ENCODE assay signal across 8 cellular contexts in the genomic region with DNA sequence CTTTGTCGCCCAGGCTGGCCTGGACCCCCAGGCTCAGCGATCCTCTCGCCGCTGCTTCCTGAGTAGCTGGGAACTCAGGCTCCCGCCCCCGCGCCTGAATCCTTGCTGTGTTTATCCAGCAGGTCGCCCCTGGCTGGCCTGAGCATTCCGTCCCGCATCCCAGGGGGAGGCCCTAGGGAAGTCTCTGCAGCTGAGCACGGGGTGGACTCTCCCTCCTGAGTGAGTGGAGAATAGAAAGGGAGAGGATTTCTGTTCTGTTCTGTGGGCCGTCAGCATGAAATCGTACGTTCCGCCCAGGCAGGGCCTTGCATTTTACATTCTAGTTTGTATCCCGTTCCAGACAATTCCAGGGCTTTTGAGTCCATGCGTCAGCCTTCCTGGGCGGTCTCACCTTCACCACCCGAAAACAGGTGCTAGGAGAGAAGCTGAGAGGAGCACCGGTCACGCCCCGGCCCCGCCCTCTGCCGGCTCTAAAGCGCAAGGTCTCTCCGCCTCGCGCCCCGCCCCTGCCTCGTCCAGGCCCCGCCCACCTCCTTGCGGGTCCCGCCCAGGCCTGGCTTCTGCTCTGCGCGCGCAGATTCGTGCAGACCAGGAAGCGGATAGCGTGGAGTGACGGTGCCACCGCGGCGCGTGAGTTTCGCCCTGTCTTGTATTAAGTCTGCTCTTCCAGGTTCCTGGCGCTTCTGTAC. TPM values are rescaled to one million over a fixed set of nuclear protein-coding genes. Genes with fewer than 3 reads are reported as not detected.
A peak's percentile ranks its signal among the peaks of the same experiment; 100 is the strongest.
DNase-seq lines count a peak whose midpoint lies in the region; ATAC-seq and TF ChIP-seq lines count a peak whose summit lies in the region.

A gene (plus strand): TSS at position 586 of the 689 bp plus-strand sequence. CDS start 15,285 bp downstream, outside the sequence.

- H3K36me3 ChIP-seq in BE2C: no peaks in the 10 kb centered on the region

- H3K4me3 ChIP-seq in BE2C (ENCODE audit: low read depth, low read length): peak within 1 kb of the TSS; percentile 81
- H3K4me3 ChIP-seq in choroid plexus epithelial cell (ENCODE audit: low read depth, low read length): peak within 1 kb of the TSS; percentile 81

- H3K9me3 ChIP-seq in BE2C: no peaks in the 10 kb centered on the region

- peak; percentile 25; the same call in 1 of the 2 replicates for TF ChIP-seq CTCF in BE2C (IDR thresholded peaks at IDR 0.05; ENCODE audit: low read depth, low read length)
- peak; percentile 54 for TF ChIP-seq CTCF in choroid plexus epithelial cell (conservative IDR thresholded peaks at IDR 0.05; ENCODE audit: low read depth, low read length)

- DNase-seq in BE2C (peak; percentile 96), NCI-H446 treated with DMSO at 0.1 percent for 48 hours (lab: John Stamatoyannopoulos, UW) (peak; percentile 58), choroid plexus epithelial cell (ENCODE audit: low read depth) (peak; percentile 92), kidney tubule cell (ENCODE audit: low spot score) (peak; percentile 97)
- DNase-seq in activated CD4-positive, alpha-beta T cell treated with anti-CD3 and anti-CD28 coated beads for 24 hours (ENCODE audit: low read depth in 2 of 2): peak; percentile 95 to 98
- peak; percentile 95 to 98 (median 97) for DNase-seq in stimulated activated CD4-positive, alpha-beta T cell treated with anti-CD3 and anti-CD28 coated beads, Interleukin-1b, Interleukin-23, amount 100 ng/mL, for 24 hours (ENCODE audit: low read depth in 4 of 4, low spot score in 1 of 4)

- H3K4me1 ChIP-seq in BE2C: no peaks in the 10 kb centered on the region; the same call in 1 of the 2 replicates

- H3K27me3 ChIP-seq in BE2C: no peaks in the 10 kb centered on the region

- ATAC-seq in GM19043 (IDR thresholded peaks at IDR 0.05; ENCODE audit: low read depth, unreplicated experiment) (peak; percentile 81), HG03354 (IDR thresholded peaks at IDR 0.05; ENCODE audit: poor library complexity, severe bottlenecking, unreplicated experiment) (peak; percentile 93)

RNA-seq across cellular contexts. Expression of the gene that starts here (rescaled TPM):
- 2.3 TPM for polyA plus RNA-seq in BE2C (2012; ENCODE audit: insufficient read depth, insufficient read length, low read depth)

Comparison
In these comparisons a context has a peak if more than half of its experiments do, and no peak if none do; other contexts are left out.
1. Peak in every context shown above with its lines: DNase-seq, ATAC-seq and H3K4me3 ChIP-seq.